ENCODE assay signal across 25 cellular contexts in genomic region chr18:74944676-74945075, GRCh38.
DNase-seq lines count a peak whose midpoint lies in the region; ATAC-seq and TF ChIP-seq lines count a peak whose summit lies in the region.
"Had no signal": no experiment of that assay in that cellular context is flagged by ENCODE, and none has a peak within 500 bp of the region (broad histone marks: within the 10 kb centered on the region; RNA-seq: fewer than 3 reads in every experiment).

No MANE protein-coding gene starts in this region.

- H3K36me3 ChIP-seq in GM23338 (ENCODE audit: insufficient read depth): no peaks in the 10 kb centered on the region
- H3K36me3 ChIP-seq in endodermal cell (ENCODE audit: control insufficient read depth, insufficient read depth, low read length): no peaks in the 10 kb centered on the region
- H3K36me3 ChIP-seq: esophagus squamous epithelium, gastroesophageal sphincter, neutrophil, prostate gland, upper lobe of left lung had no signal

- no peaks in the 10 kb centered on the region for H3K27me3 ChIP-seq in GM23338 (ENCODE audit: insufficient read depth)
- H3K27me3 ChIP-seq in endodermal cell (ENCODE audit: control insufficient read depth, insufficient read depth, low read length, poor library complexity, severe bottlenecking): no peaks in the 10 kb centered on the region
- H3K27me3 ChIP-seq: esophagus squamous epithelium, gastroesophageal sphincter, neutrophil, upper lobe of left lung had no signal

- H3K27ac Mint-ChIP-seq in GM23338 (peak overlapping the region; percentile 84), endodermal cell (peak overlapping the region; percentile 20), chondrocyte (ENCODE audit: unreplicated experiment) (no peak overlapping the region)
- H3K27ac Mint-ChIP-seq in activated CD8-positive, alpha-beta memory T cell treated with anti-CD3 and anti-CD28 coated beads, Interleukin-2, amount 10 ng/mL, durations not matched to agents 7 days and 5 days: no peak overlapping the region
- H3K27ac Mint-ChIP-seq: activated CD4-positive, alpha-beta memory T cell treated with anti-CD3 and anti-CD28 coated beads, Interleukin-2, amount 10 ng/mL, durations not matched to agents 7 days and 5 days; activated T-helper 17 cell treated with anti-CD3 and anti-CD28 coated beads, Interleukin-2, amount 50 U/mL, for 72 hours; IgD-negative memory B cell; stimulated activated effector memory CD8-positive, alpha-beta T cell treated with anti-CD3 and anti-CD28 coated beads, Interleukin-12 subunit alpha, Interleukin-12 subunit beta, amount 100 ng/mL, for 72 hours had no signal

- no peak overlapping the region for H3K4me3 Mint-ChIP-seq in GM23338
- no peak overlapping the region for H3K4me3 Mint-ChIP-seq in endodermal cell
- no peak overlapping the region for H3K4me3 Mint-ChIP-seq in activated CD8-positive, alpha-beta memory T cell treated with anti-CD3 and anti-CD28 coated beads, Interleukin-2, amount 10 ng/mL, durations not matched to agents 7 days and 5 days
- H3K4me3 Mint-ChIP-seq in chondrocyte (ENCODE audit: unreplicated experiment): no peak overlapping the region
- H3K4me3 Mint-ChIP-seq: activated CD4-positive, alpha-beta memory T cell treated with anti-CD3 and anti-CD28 coated beads, Interleukin-2, amount 10 ng/mL, durations not matched to agents 7 days and 5 days; activated T-helper 17 cell treated with anti-CD3 and anti-CD28 coated beads, Interleukin-2, amount 50 U/mL, for 72 hours; IgD-negative memory B cell; immature natural killer cell; stimulated activated effector memory CD8-positive, alpha-beta T cell treated with anti-CD3 and anti-CD28 coated beads, Interleukin-12 subunit alpha, Interleukin-12 subunit beta, amount 100 ng/mL, for 72 hours had no signal

- peak; percentile 32 for DNase-seq in AG08396 (ENCODE audit: low spot score)
- DNase-seq in GM23338 (ENCODE audit: low spot score): no peak
- peak; percentile 31 for DNase-seq in NCI-H774 (lab: John Stamatoyannopoulos, UW)
- no peak for DNase-seq in endodermal cell
- DNase-seq in hypothalamus (lab: John Stamatoyannopoulos, UW): no peak
- DNase-seq in activated CD8-positive, alpha-beta memory T cell treated with anti-CD3 and anti-CD28 coated beads, Interleukin-2, amount 10 ng/mL, durations not matched to agents 7 days and 5 days: no peak
- DNase-seq in NCI-H146 (lab: John Stamatoyannopoulos, UW): no peak
- no peak for DNase-seq in chondrocyte (ENCODE audit: low spot score)
- DNase-seq: ACHN; activated CD4-positive, alpha-beta memory T cell treated with anti-CD3 and anti-CD28 coated beads, Interleukin-2, amount 10 ng/mL, durations not matched to agents 7 days and 5 days; activated naive CD4-positive, alpha-beta T cell treated with anti-CD3 and anti-CD28 coated beads, Interleukin-2, amount 50 U/mL, for 16 hours; esophagus squamous epithelium; GM23248; hippocampal formation; immature natural killer cell; left ventricle myocardium superior; stimulated activated CD4-positive, alpha-beta T cell treated with anti-CD3 and anti-CD28 coated beads, Interleukin-4, amount 100 ng/mL, for 24 hours; upper lobe of left lung had no signal

- H3K4me1 ChIP-seq in GM23338 (ENCODE audit: insufficient read depth) (peaks cover 31% of the 10 kb centered on the region), endodermal cell (ENCODE audit: control insufficient read depth, insufficient read depth, low read length) (no peaks in the 10 kb centered on the region)
- H3K4me1 ChIP-seq: prostate gland had no signal

- TF ChIP-seq CTCF in GM23338 (conservative IDR thresholded peaks at IDR 0.05; ENCODE audit: low read depth in 2 of 2) (no peak), endodermal cell (conservative IDR thresholded peaks at IDR 0.05) (no peak), chondrocyte (IDR thresholded peaks at IDR 0.05) (no peak)

- H3K4me2 ChIP-seq in GM23338: no peak overlapping the region

- H3K27ac ChIP-seq in GM23338 (ENCODE audit: low read depth) (no peak overlapping the region), endodermal cell (ENCODE audit: low read depth, low read length) (no peak overlapping the region)
- H3K27ac ChIP-seq: esophagus squamous epithelium, gastroesophageal sphincter, GM23248, neutrophil, prostate gland, upper lobe of left lung had no signal

- no peaks in the 10 kb centered on the region for H3K36me3 Mint-ChIP-seq in GM23338 (ENCODE audit: low read depth)
- no peaks in the 10 kb centered on the region for H3K36me3 Mint-ChIP-seq in endodermal cell (ENCODE audit: low read depth)
- H3K36me3 Mint-ChIP-seq in activated CD8-positive, alpha-beta memory T cell treated with anti-CD3 and anti-CD28 coated beads, Interleukin-2, amount 10 ng/mL, durations not matched to agents 7 days and 5 days: peaks cover 1% of the 10 kb centered on the region
- no peaks in the 10 kb centered on the region for H3K36me3 Mint-ChIP-seq in chondrocyte (ENCODE audit: low read depth)
- H3K36me3 Mint-ChIP-seq: stimulated activated effector memory CD8-positive, alpha-beta T cell treated with anti-CD3 and anti-CD28 coated beads, Interleukin-12 subunit alpha, Interleukin-12 subunit beta, amount 100 ng/mL, for 72 hours had no signal

- H3K9me3 Mint-ChIP-seq in GM23338: no peaks in the 10 kb centered on the region; the same call in 2 of the 3 replicates
- no peaks in the 10 kb centered on the region for H3K9me3 Mint-ChIP-seq in endodermal cell
- H3K9me3 Mint-ChIP-seq in activated CD8-positive, alpha-beta memory T cell treated with anti-CD3 and anti-CD28 coated beads, Interleukin-2, amount 10 ng/mL, durations not matched to agents 7 days and 5 days (ENCODE audit: low read depth): no peaks in the 10 kb centered on the region
- no peaks in the 10 kb centered on the region for H3K9me3 Mint-ChIP-seq in chondrocyte (ENCODE audit: low read depth)
- H3K9me3 Mint-ChIP-seq: activated CD4-positive, alpha-beta memory T cell treated with anti-CD3 and anti-CD28 coated beads, Interleukin-2, amount 10 ng/mL, durations not matched to agents 7 days and 5 days; activated T-helper 17 cell treated with anti-CD3 and anti-CD28 coated beads, Interleukin-2, amount 50 U/mL, for 72 hours; IgD-negative memory B cell; immature natural killer cell; stimulated activated effector memory CD8-positive, alpha-beta T cell treated with anti-CD3 and anti-CD28 coated beads, Interleukin-12 subunit alpha, Interleukin-12 subunit beta, amount 100 ng/mL, for 72 hours had no signal

- H3K4me1 Mint-ChIP-seq in GM23338 (peaks cover 45% of the 10 kb centered on the region), endodermal cell (peaks cover 15% of the 10 kb centered on the region), chondrocyte (ENCODE audit: low read depth) (peaks cover 31% of the 10 kb centered on the region)
- H3K4me1 Mint-ChIP-seq in activated CD8-positive, alpha-beta memory T cell treated with anti-CD3 and anti-CD28 coated beads, Interleukin-2, amount 10 ng/mL, durations not matched to agents 7 days and 5 days: peaks cover 7% of the 10 kb centered on the region

- 85 to 93% methylated on average over 3 to 5 of the region's 5 CpGs for WGBS in endodermal cell (ENCODE audit: insufficient coverage in 1 of 2, insufficient read length in 1 of 2), 2 experiments

- H3K4me3 ChIP-seq in GM23338 (no peak overlapping the region), endodermal cell (ENCODE audit: low read length) (no peak overlapping the region)
- H3K4me3 ChIP-seq: esophagus squamous epithelium, gastroesophageal sphincter, GM23248, prostate gland, upper lobe of left lung had no signal

- H3K9ac ChIP-seq in endodermal cell (ENCODE audit: extremely low read depth, low read length, poor library complexity, severe bottlenecking): no peak overlapping the region
- H3K9ac ChIP-seq: GM23248 had no signal

- H3K9me2 ChIP-seq in GM23338 (ENCODE audit: insufficient read depth): no peaks in the 10 kb centered on the region

- no peaks in the 10 kb centered on the region for H4K20me1 ChIP-seq in GM23338 (replicated peaks; ENCODE audit: insufficient read depth)

- CTCF ChIA-PET in activated CD8-positive, alpha-beta memory T cell treated with anti-CD3 and anti-CD28 coated beads, Interleukin-2, amount 10 ng/mL, durations not matched to agents 7 days and 5 days (lab: Charles Lee): no interaction called here

- ATAC-seq in GM23338: no peak
- ATAC-seq in activated CD8-positive, alpha-beta memory T cell treated with anti-CD3 and anti-CD28 coated beads, Interleukin-2, amount 10 ng/mL, durations not matched to agents 7 days and 5 days: no peak
- ATAC-seq: activated T-helper 17 cell treated with anti-CD3 and anti-CD28 coated beads, Interleukin-2, amount 50 U/mL, for 72 hours; gastroesophageal sphincter; left ventricle myocardium superior; sciatic nerve; stimulated activated effector memory CD8-positive, alpha-beta T cell treated with anti-CD3 and anti-CD28 coated beads, Interleukin-12 subunit alpha, Interleukin-12 subunit beta, amount 100 ng/mL, for 72 hours had no signal

- no peaks in the 10 kb centered on the region for H3K79me2 ChIP-seq in GM23338 (replicated peaks; ENCODE audit: insufficient read depth)

- H3K9me3 ChIP-seq in endodermal cell (ENCODE audit: control insufficient read depth, low read length): no peaks in the 10 kb centered on the region
- H3K9me3 ChIP-seq: esophagus squamous epithelium, gastroesophageal sphincter, neutrophil, prostate gland, upper lobe of left lung had no signal

- H3K27me3 Mint-ChIP-seq in GM23338 (ENCODE audit: insufficient read depth, low read depth, poor library complexity): peaks cover 2% of the 10 kb centered on the region
- H3K27me3 Mint-ChIP-seq in endodermal cell (ENCODE audit: insufficient read depth): peaks cover 2% of the 10 kb centered on the region
- H3K27me3 Mint-ChIP-seq in activated CD8-positive, alpha-beta memory T cell treated with anti-CD3 and anti-CD28 coated beads, Interleukin-2, amount 10 ng/mL, durations not matched to agents 7 days and 5 days: no peaks in the 10 kb centered on the region
- no peaks in the 10 kb centered on the region for H3K27me3 Mint-ChIP-seq in chondrocyte (ENCODE audit: low read depth)
- H3K27me3 Mint-ChIP-seq: activated CD4-positive, alpha-beta memory T cell treated with anti-CD3 and anti-CD28 coated beads, Interleukin-2, amount 10 ng/mL, durations not matched to agents 7 days and 5 days; activated T-helper 17 cell treated with anti-CD3 and anti-CD28 coated beads, Interleukin-2, amount 50 U/mL, for 72 hours; IgD-negative memory B cell had no signal

- H2AFZ ChIP-seq in GM23338: peak overlapping the region; percentile 1; the same call in 1 of the 2 replicates
- H2AFZ ChIP-seq: GM23248 had no signal

- no peaks in the 10 kb centered on the region for H3F3A ChIP-seq in GM23338 (replicated peaks; ENCODE audit: low read depth)

TF ChIP-seq in GM23338, 12 proteins besides CTCF, POLR2A, EP300 and RAD21 (continues in another document):
- no peak for TF ChIP-seq NANOG (IDR thresholded peaks at IDR 0.05; ENCODE audit: borderline replicate concordance)

Comparison
In these comparisons a context has a peak if more than half of its experiments do, and no peak if none do; other contexts are left out.
1. DNase-seq: peak in AG08396 (single experiment) and NCI-H774 (single experiment); none in GM23338 (single experiment), endodermal cell (single experiment), hypothalamus (0 of 51), activated CD8-positive, alpha-beta memory T cell treated with anti-CD3 and anti-CD28 coated beads, Interleukin-2, amount 10 ng/mL, durations not matched to agents 7 days and 5 days (single experiment), NCI-H146 (single experiment) and chondrocyte (single experiment).
2. H3K27ac Mint-ChIP-seq: peak in GM23338 (single experiment) and endodermal cell (single experiment); none in activated CD8-positive, alpha-beta memory T cell treated with anti-CD3 and anti-CD28 coated beads, Interleukin-2, amount 10 ng/mL, durations not matched to agents 7 days and 5 days (single experiment) and chondrocyte (single experiment).